Comparison of ENCODE assay signal across 13 cellular contexts in genomic region chr11:5989203-5989602, GRCh38. TPM values are rescaled to one million over a fixed set of nuclear protein-coding genes. Genes with fewer than 3 reads are reported as not detected.
"Had no signal": no experiment of that assay in that cellular context is flagged by ENCODE, and none has a peak within 500 bp of the region (broad histone marks: within the 10 kb centered on the region; RNA-seq: fewer than 3 reads in every experiment).

No MANE protein-coding gene starts in this region.

- H3K9me3 ChIP-seq: HAP-1 had no signal

- H3K36me3 ChIP-seq: HAP-1 had no signal

- H3K4me3 ChIP-seq: GM23248, HAP-1 had no signal

- DNase-seq: GM23248, GOT3, H7, HFFc6, Karpas-422, KBM-7 had no signal

- H3K4me1 ChIP-seq: HAP-1 had no signal

- H3K9ac ChIP-seq: GM23248, KMS-11 had no signal

- H3K27ac ChIP-seq: GM23248, KMS-11 had no signal

- H2AFZ ChIP-seq: GM23248 had no signal

- FAIRE-seq: HTR-8/SVneo had no signal

- H3K4me2 ChIP-seq: KMS-11 had no signal

- ATAC-seq: HCT116 had no signal

RNA-seq across cellular contexts. Expression of gene OR52L1, which starts 2.4 kb away (rescaled TPM):
- total RNA-seq: GM23248, H4, H7, HFFc6, HT-29 had no signal
- polyA plus RNA-seq: GM23248, IgD-negative memory B cell had no signal

RNA-seq across cellular contexts. Expression of gene OR56A4, which starts 17.5 kb away (rescaled TPM):
- total RNA-seq: GM23248, H4, H7, HFFc6, HT-29 had no signal
- polyA plus RNA-seq: GM23248, IgD-negative memory B cell had no signal

RNA-seq across cellular contexts. Expression of gene OR56A5, which starts 20.9 kb away (rescaled TPM):
- total RNA-seq: GM23248, H4, H7, HFFc6, HT-29 had no signal
- polyA plus RNA-seq: GM23248, IgD-negative memory B cell had no signal

RNA-seq across cellular contexts. Expression of gene OR56A1, which starts 41.4 kb away (rescaled TPM):
- total RNA-seq: GM23248, HFFc6, HT-29 had no signal
- polyA plus RNA-seq: GM23248, IgD-negative memory B cell had no signal

RNA-seq across cellular contexts. Expression of gene OR56A3, which starts 47.2 kb away (rescaled TPM):
- total RNA-seq: GM23248, H4, H7, HFFc6, HT-29 had no signal
- polyA plus RNA-seq: GM23248, IgD-negative memory B cell had no signal
